In the genomic region with DNA sequence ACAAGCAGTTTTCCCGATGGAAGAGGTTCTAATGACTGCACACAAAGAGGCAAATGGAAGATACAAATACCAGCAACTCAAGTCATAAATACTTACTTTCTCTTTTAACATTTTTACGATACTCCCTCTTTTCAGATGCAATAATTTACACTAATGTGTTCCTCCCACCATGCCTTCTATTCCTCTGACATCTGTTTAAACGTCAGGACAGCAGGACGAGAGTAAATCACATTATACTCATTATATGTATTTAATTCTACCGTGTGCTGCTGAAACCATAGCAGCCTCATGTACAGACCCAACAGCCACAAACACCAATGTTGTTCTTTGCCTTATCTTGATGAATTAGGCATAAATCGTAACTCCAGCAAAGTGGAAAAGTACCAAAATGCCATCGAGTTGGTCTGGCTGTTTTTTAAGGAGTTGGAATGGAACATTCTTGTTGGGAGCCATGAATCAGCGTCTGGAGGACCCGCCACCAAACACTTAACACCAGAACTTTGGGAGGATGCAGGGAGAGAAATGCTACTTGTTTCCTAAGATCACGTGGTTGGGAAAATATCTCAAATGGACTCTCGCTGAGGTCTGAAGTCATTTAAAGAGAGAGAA, we compare ENCODE assay signal across 20 cellular contexts.
A peak's percentile ranks its signal among the peaks of the same experiment; 100 is the strongest.
DNase-seq lines count a peak whose midpoint lies in the region; ATAC-seq, FAIRE-seq and TF ChIP-seq lines count a peak whose summit lies in the region.
"Had no signal": no experiment of that assay in that cellular context is flagged by ENCODE, and none has a peak within 500 bp of the region (broad histone marks: within the 10 kb centered on the region; RNA-seq: fewer than 3 reads in every experiment).

No MANE protein-coding gene starts in this region.

- intact Hi-C loops in mucosa of descending colon (cut with DNase I, micrococcal nuclease): no loop called here

- H3K4ac ChIP-seq in mesenchymal stem cell (ENCODE audit: low read depth in 1 of 2, low read length in 2 of 2): peak overlapping the region; percentile 41 to 84

- no peak overlapping the region for H2BK120ac ChIP-seq in mesenchymal stem cell (ENCODE audit: low read depth, low read length)

- H2BK5ac ChIP-seq in mesenchymal stem cell (ENCODE audit: low read depth, low read length, poor library complexity, severe bottlenecking): no peak overlapping the region

- ATAC-seq in mucosa of descending colon (no peak), GM18909 (IDR thresholded peaks at IDR 0.05; ENCODE audit: poor library complexity, unreplicated experiment) (no peak)
- ATAC-seq: HCT116, HepG2, Right ventricle myocardium inferior had no signal

- H3K18ac ChIP-seq in mesenchymal stem cell (ENCODE audit: low read depth in 1 of 2, low read length in 2 of 2): peak overlapping the region; percentile 60 to 85

- no peak overlapping the region for H4K8ac ChIP-seq in mesenchymal stem cell (ENCODE audit: low read length)

- CTCF ChIA-PET in AG04449 (lab: Yijun Ruan, JAX): no interaction called here

- H2AFZ ChIP-seq in mesenchymal stem cell (ENCODE audit: low read depth, low read length): no peak overlapping the region

- H2AK5ac ChIP-seq in mesenchymal stem cell (ENCODE audit: low read length, severe bottlenecking): no peak overlapping the region

- H3K4me2 ChIP-seq in mesenchymal stem cell (ENCODE audit: low read length, poor library complexity, severe bottlenecking): no peak overlapping the region
- H3K4me2 ChIP-seq: KMS-11 had no signal

- H3K4me3 ChIP-seq in AG04449 (ENCODE audit: low read depth, low read length) (no peak overlapping the region), mesenchymal stem cell (ENCODE audit: insufficient read depth in 1 of 2, low read depth in 1 of 2, low read length in 2 of 2) (no peak overlapping the region), small intestine (ENCODE audit: low read depth in 1 of 2, low read length in 2 of 2) (no peak overlapping the region), mucosa of descending colon (no peak overlapping the region)

- TF ChIP-seq CTCF in AG04449 (IDR thresholded peaks at IDR 0.05; ENCODE audit: insufficient read depth, low read length, missing control alignments) (no peak), mucosa of descending colon (IDR thresholded peaks at IDR 0.05) (no peak)

- no peak overlapping the region for H2BK15ac ChIP-seq in mesenchymal stem cell (ENCODE audit: low read depth, poor library complexity, severe bottlenecking)

- no peak overlapping the region for H3K9ac ChIP-seq in mesenchymal stem cell (ENCODE audit: low read length)
- H3K9ac ChIP-seq: KMS-11 had no signal

- peak overlapping the region in 1 of 2 experiments; percentile 97 for H2BK12ac ChIP-seq in mesenchymal stem cell (ENCODE audit: low read length in 2 of 2)

- H3K79me1 ChIP-seq in mesenchymal stem cell (replicated peaks; ENCODE audit: low read length, poor library complexity, severe bottlenecking): no peaks in the 10 kb centered on the region

- POLR2A ChIA-PET in AG04449 (lab: Yijun Ruan, JAX): no interaction called here

- H3K9me3 ChIP-seq in mesenchymal stem cell (ENCODE audit: control insufficient read depth, low read length) (peaks cover 13% of the 10 kb centered on the region), small intestine (ENCODE audit: control insufficient read depth, low read depth) (no peaks in the 10 kb centered on the region), mucosa of descending colon (no peaks in the 10 kb centered on the region)

- peak; percentile 24 for DNase-seq in AG04449 (ENCODE audit: low read depth, low spot score)
- DNase-seq in amniotic epithelial cell (ENCODE audit: low read depth): peak; percentile 86
- peak; percentile 96 for DNase-seq in mesenchymal stem cell
- peak; percentile 1 for DNase-seq in small intestine
- no peak for DNase-seq in mucosa of gallbladder (ENCODE audit: low spot score)
- DNase-seq in stimulated activated naive CD4-positive, alpha-beta T cell (lab: John Stamatoyannopoulos, UW): no peak
- no peak for DNase-seq in mucosa of descending colon
- DNase-seq: Caco-2, DMS153, NCI-H1048, NCI-H1436 treated with DMSO at 0.1 percent for 48 hours, NCI-H2029 treated with DMSO at 0.1 percent for 48 hours, NCI-H510A, NCI-H774 had no signal

- no peaks in the 10 kb centered on the region for H3K4me1 ChIP-seq in mesenchymal stem cell (ENCODE audit: control insufficient read depth, insufficient read depth, low read depth, low read length)
- H3K4me1 ChIP-seq in small intestine (ENCODE audit: control insufficient read depth in 2 of 2, insufficient read depth in 1 of 2, low read depth in 1 of 2, low read length in 1 of 2): no peaks in the 10 kb centered on the region
- H3K4me1 ChIP-seq in mucosa of descending colon (ENCODE audit: low read depth): no peaks in the 10 kb centered on the region
- H3K4me1 ChIP-seq: Caco-2 had no signal

- no peak for FAIRE-seq in small intestine (lab: Jason Lieb, UNC)
- FAIRE-seq: A204.1, HepG2 had no signal

- no peaks in the 10 kb centered on the region for H3K36me3 ChIP-seq in mesenchymal stem cell (ENCODE audit: control insufficient read depth in 1 of 2, insufficient read depth in 2 of 2, low read depth in 1 of 2, low read length in 2 of 2)
- H3K36me3 ChIP-seq in small intestine (ENCODE audit: control insufficient read depth in 2 of 2, insufficient read depth in 2 of 2, low read length in 2 of 2): no peaks in the 10 kb centered on the region
- no peaks in the 10 kb centered on the region for H3K36me3 ChIP-seq in mucosa of descending colon (ENCODE audit: low read depth)

- WGBS in mesenchymal stem cell: 12% methylated on average over 10 of the region's 11 CpGs
- 67 to 74% (median 72%) methylated on average over 11 of the region's 11 CpGs for WGBS in small intestine, 3 donors

- H3K27ac ChIP-seq in mesenchymal stem cell (ENCODE audit: low read length, poor library complexity, severe bottlenecking) (no peak overlapping the region), small intestine (ENCODE audit: low read depth in 1 of 2, low read length in 1 of 2) (peak overlapping the region in 1 of 2 donors; percentile 65)
- H3K27ac ChIP-seq: KMS-11 had no signal

- no peak overlapping the region for H3K14ac ChIP-seq in mesenchymal stem cell (ENCODE audit: low read length in 2 of 2)

- no peak overlapping the region for H4K91ac ChIP-seq in mesenchymal stem cell (ENCODE audit: low read length)

- H3K27me3 ChIP-seq in mesenchymal stem cell (ENCODE audit: control insufficient read depth in 1 of 2, insufficient read depth in 1 of 2, low read length in 2 of 2) (peaks cover 0 to 62% of the 10 kb centered on the region in 2 experiments), small intestine (ENCODE audit: control insufficient read depth in 2 of 2, insufficient read depth in 2 of 2, low read length in 2 of 2) (no peaks in the 10 kb centered on the region)

- no peak overlapping the region for H3K23ac ChIP-seq in mesenchymal stem cell (ENCODE audit: low read length in 2 of 2)

Comparison
In these comparisons a context has a peak if more than half of its experiments do, and no peak if none do; other contexts are left out.
1. DNase-seq: peak in AG04449 (single experiment), amniotic epithelial cell (single experiment), mesenchymal stem cell (single experiment) and small intestine (single experiment); none in mucosa of gallbladder (single experiment), stimulated activated naive CD4-positive, alpha-beta T cell (0 of 6) and mucosa of descending colon (0 of 3).